Comparison of ENCODE assay signal across 9 cellular contexts in genomic region chr16:87145181-87146176, GRCh38.
DNase-seq lines count a peak whose midpoint lies in the region; ATAC-seq and TF ChIP-seq lines count a peak whose summit lies in the region.
"Had no signal": no experiment of that assay in that cellular context is flagged by ENCODE, and none has a peak within 500 bp of the region (broad histone marks: within the 10 kb centered on the region; RNA-seq: fewer than 3 reads in every experiment).

No MANE protein-coding gene starts in this region.

- no peak overlapping the region for H4K8ac ChIP-seq in mesendoderm (ENCODE audit: low read depth, low read length)

- no peak for TF ChIP-seq CTCF in ovary (IDR thresholded peaks at IDR 0.05)

- H3K56ac ChIP-seq in mesendoderm (ENCODE audit: low read length): no peak overlapping the region

- no CpG with 5 or more reads among the region's 24 CpGs for WGBS in mesendoderm (ENCODE audit: extremely low coverage, insufficient coverage, low lambda C conversion rate)
- 73 to 92% (median 85%) methylated on average over 22 to 24 of the region's 24 CpGs for WGBS in ovary, 3 donors

- no peak overlapping the region for H3K18ac ChIP-seq in mesendoderm (ENCODE audit: low read length)

- H3K9me3 ChIP-seq in ovary: no peaks in the 10 kb centered on the region

- no peak overlapping the region for H2AK5ac ChIP-seq in mesendoderm (ENCODE audit: low read length)

- H3K23ac ChIP-seq in mesendoderm (ENCODE audit: low read length): no peak overlapping the region

- TF ChIP-seq EP300 in ovary (IDR thresholded peaks at IDR 0.05): no peak

- H3K27ac ChIP-seq in mesendoderm (ENCODE audit: low read depth, low read length) (no peak overlapping the region), ovary (no peak overlapping the region)

- no peak overlapping the region for H4K5ac ChIP-seq in mesendoderm (ENCODE audit: low read length)

- no peak overlapping the region for H3K9ac ChIP-seq in mesendoderm (ENCODE audit: low read length)

- H3K79me1 ChIP-seq in mesendoderm (ENCODE audit: low read length): no peaks in the 10 kb centered on the region

- H3K4me2 ChIP-seq in mesendoderm (ENCODE audit: low read length): no peak overlapping the region

- H3K4me3 ChIP-seq in mesendoderm (ENCODE audit: low read length): no peak overlapping the region
- H3K4me3 ChIP-seq in ovary: no peak overlapping the region

- no peak overlapping the region for H2BK15ac ChIP-seq in mesendoderm (replicated peaks; ENCODE audit: low read depth)

- H3K36me3 ChIP-seq in mesendoderm (ENCODE audit: control insufficient read depth, insufficient read depth, low read length) (no peaks in the 10 kb centered on the region), ovary (no peaks in the 10 kb centered on the region)

- no peaks in the 10 kb centered on the region for H3K79me2 ChIP-seq in mesendoderm (ENCODE audit: control insufficient read depth, insufficient read depth, low read length)

- intact Hi-C loops in ovary (cut with DNase I): no loop called here

- peak; percentile 33 for DNase-seq in GM03348 (ENCODE audit: low spot score)
- peak; percentile 82 for DNase-seq in LoVo (ENCODE audit: low spot score)
- DNase-seq in UCSD-AML1 (lab: John Stamatoyannopoulos, UW; ENCODE audit: unreplicated experiment): peak; percentile 74
- peak; percentile 21 for DNase-seq in mesendoderm
- no peak for DNase-seq in DMS53 (lab: John Stamatoyannopoulos, UW)
- no peak for DNase-seq in ovary
- no peak for DNase-seq in middle frontal gyrus (ENCODE audit: extremely low spot score, low spot score)
- DNase-seq: stimulated activated naive CD4-positive, alpha-beta T cell treated with Interleukin-2 at 50 U/mL for 16 hours had no signal

- no peaks in the 10 kb centered on the region for H3K4me1 ChIP-seq in mesendoderm (ENCODE audit: control insufficient read depth, low read depth, low read length)
- H3K4me1 ChIP-seq in ovary (ENCODE audit: insufficient read depth): no peaks in the 10 kb centered on the region

- H3K27me3 ChIP-seq in mesendoderm (ENCODE audit: insufficient read depth, low read length, poor library complexity): no peaks in the 10 kb centered on the region
- H3K27me3 ChIP-seq in ovary: no peaks in the 10 kb centered on the region

- no peak for TF ChIP-seq POLR2A in ovary (IDR thresholded peaks at IDR 0.05)

- H2BK5ac ChIP-seq in mesendoderm (ENCODE audit: low read length): no peak overlapping the region

- no peak overlapping the region for H2BK120ac ChIP-seq in mesendoderm (ENCODE audit: low read depth, low read length)

- no peak overlapping the region for H3K4ac ChIP-seq in mesendoderm (ENCODE audit: low read depth, low read length)

- ATAC-seq in HG03520 (IDR thresholded peaks at IDR 0.05; ENCODE audit: unreplicated experiment): no peak

Comparison
In these comparisons a context has a peak if more than half of its experiments do, and no peak if none do; other contexts are left out.
1. DNase-seq: peak in GM03348 (single experiment), LoVo (single experiment), UCSD-AML1 (single experiment) and mesendoderm (single experiment); none in DMS53 (single experiment), ovary (0 of 5) and middle frontal gyrus (single experiment).